Comparison of ENCODE assay signal across 26 cellular contexts in the genomic region with DNA sequence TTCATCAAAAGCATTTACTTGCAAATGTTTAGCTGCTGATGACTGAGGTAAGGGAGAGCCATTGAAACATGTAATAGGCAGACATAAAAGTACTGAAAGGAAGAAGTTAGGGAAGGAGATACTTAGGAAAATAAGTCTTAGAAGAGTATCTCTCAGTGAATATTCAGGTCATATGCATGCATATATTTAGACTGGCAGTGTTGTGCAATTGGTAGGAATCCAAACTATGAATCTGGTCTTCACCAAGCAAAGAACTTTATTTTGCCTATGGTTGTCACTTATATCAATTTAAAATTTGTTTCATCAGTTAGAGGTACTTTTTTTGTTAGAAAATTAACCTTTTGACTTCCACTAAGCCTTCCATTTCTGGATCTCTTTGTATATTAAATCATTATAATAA.
"Had no signal": no experiment of that assay in that cellular context is flagged by ENCODE, and none has a peak within 500 bp of the region (broad histone marks: within the 10 kb centered on the region; RNA-seq: fewer than 3 reads in every experiment).

No MANE protein-coding gene starts in this region.

- ATAC-seq: activated T-cell treated with anti-CD3 and anti-CD28 coated beads, Interleukin-2, amount 50 U/mL, for 4 hours; esophagus mucosa; left lung; naive thymus-derived CD8-positive, alpha-beta T cell had no signal

- H2AFZ ChIP-seq: neural progenitor cell had no signal

- H3K4me3 Mint-ChIP-seq: activated B cell treated with CpG ODN at 0.5 μM for 24 hours; activated naive CD8-positive, alpha-beta T cell treated with anti-CD3 and anti-CD28 coated beads for 36 hours; activated T-cell treated with anti-CD3 and anti-CD28 coated beads, Interleukin-2, amount 50 U/mL, for 4 hours; mesothelial cell of epicardium; naive thymus-derived CD8-positive, alpha-beta T cell; neural progenitor cell; stimulated activated naive CD8-positive, alpha-beta T cell treated with anti-CD3 and anti-CD28 coated beads, Interleukin-15, Interleukin-2, amounts not matched to agents 100 ng/mL and 50 ng/mL, for 24 hours had no signal

- H3K4me1 Mint-ChIP-seq: activated B cell treated with CpG ODN at 0.5 μM for 24 hours; activated naive CD8-positive, alpha-beta T cell treated with anti-CD3 and anti-CD28 coated beads for 36 hours; mesothelial cell of epicardium; naive thymus-derived CD8-positive, alpha-beta T cell; neural progenitor cell had no signal

- H3K27ac ChIP-seq: left lung, neural progenitor cell, sigmoid colon, thyroid gland had no signal

- H3K27ac Mint-ChIP-seq: activated B cell treated with CpG ODN at 0.5 μM for 24 hours; activated naive CD8-positive, alpha-beta T cell treated with anti-CD3 and anti-CD28 coated beads for 36 hours; activated T-helper 2 cell treated with anti-CD3 and anti-CD28 coated beads, Interferon-gamma antibody, Interleukin-2, Interleukin-4, amounts not matched to agents 10 μg/mL and 5 μg/mL and 100 μg/mL, durations not matched to agents 14 hours and 24 hours and 36 hours; mesothelial cell of epicardium; naive thymus-derived CD8-positive, alpha-beta T cell; neural progenitor cell; progenitor cell of endocrine pancreas; stimulated activated naive CD8-positive, alpha-beta T cell treated with anti-CD3 and anti-CD28 coated beads, Interleukin-15, Interleukin-2, amounts not matched to agents 100 ng/mL and 50 ng/mL, for 24 hours had no signal

- H3K4me3 ChIP-seq: left lung, lung, neural progenitor cell, sigmoid colon, thyroid gland had no signal

- H3K27me3 Mint-ChIP-seq: activated B cell treated with CpG ODN at 0.5 μM for 24 hours; activated naive CD8-positive, alpha-beta T cell treated with anti-CD3 and anti-CD28 coated beads for 36 hours; naive thymus-derived CD8-positive, alpha-beta T cell; progenitor cell of endocrine pancreas; stimulated activated naive CD8-positive, alpha-beta T cell treated with anti-CD3 and anti-CD28 coated beads, Interleukin-15, Interleukin-2, amounts not matched to agents 100 ng/mL and 50 ng/mL, for 24 hours had no signal

- H3K27me3 ChIP-seq: left lung, neural progenitor cell, sigmoid colon, thyroid gland had no signal

- H3K9me3 ChIP-seq: sigmoid colon, thyroid gland had no signal

- H3K4me2 ChIP-seq: neural progenitor cell had no signal

- H3K36me3 ChIP-seq: left lung, neural progenitor cell, sigmoid colon, thyroid gland had no signal

- H3K4me1 ChIP-seq: left lung, neural progenitor cell, thyroid gland had no signal

- H3K36me3 Mint-ChIP-seq: activated naive CD8-positive, alpha-beta T cell treated with anti-CD3 and anti-CD28 coated beads for 36 hours; naive thymus-derived CD8-positive, alpha-beta T cell; neural progenitor cell had no signal

- H3K9ac ChIP-seq: neural progenitor cell had no signal

- DNase-seq: activated B cell treated with CpG ODN at 0.5 μM for 24 hours; activated CD4-positive, alpha-beta T cell treated with anti-CD3 and anti-CD28 coated beads for 4 hours; activated CD4-positive, alpha-beta T cell treated with anti-CD3 and anti-CD28 coated beads, Interleukin-2, amount 50 U/mL, for 48 hours; activated CD8-positive, alpha-beta memory T cell treated with anti-CD3 and anti-CD28 coated beads, Interleukin-2, amount 50 U/mL, for 48 hours; activated naive CD4-positive, alpha-beta T cell; activated naive CD8-positive, alpha-beta T cell treated with anti-CD3 and anti-CD28 coated beads for 36 hours; activated T-cell treated with anti-CD3 and anti-CD28 coated beads, Interleukin-2, amount 50 U/mL, for 4 hours; amygdala; dermis blood vessel endothelial cell; effector memory CD4-positive, alpha-beta T cell; left lung; naive thymus-derived CD8-positive, alpha-beta T cell; retina; sigmoid colon; stimulated activated CD4-positive, alpha-beta T cell treated with anti-CD3 and anti-CD28 coated beads, Interleukin-4, amount 100 ng/mL, for 24 hours; substantia nigra; T-helper 1 cell; T-helper 9 cell; thyroid gland had no signal
